Comparison of ENCODE assay signal across 23 cellular contexts in genomic region chr7:155696747-155697146, GRCh38. TPM values are rescaled to one million over a fixed set of nuclear protein-coding genes. Genes with fewer than 3 reads are reported as not detected.
A peak's percentile ranks its signal among the peaks of the same experiment; 100 is the strongest.
DNase-seq lines count a peak whose midpoint lies in the region; ATAC-seq and TF ChIP-seq lines count a peak whose summit lies in the region.
"Had no signal": no experiment of that assay in that cellular context is flagged by ENCODE, and none has a peak within 500 bp of the region (broad histone marks: within the 10 kb centered on the region; RNA-seq: fewer than 3 reads in every experiment).

No MANE protein-coding gene starts in this region.

- no peak overlapping the region for H2BK15ac ChIP-seq in H9 (ENCODE audit: low read depth, low read length)

- no peak overlapping the region for H3K23ac ChIP-seq in H9 (ENCODE audit: insufficient read length, low read depth, low read length)

- ATAC-seq in activated naive CD8-positive, alpha-beta T cell treated with anti-CD3 and anti-CD28 coated beads, Interleukin-2, amount 50 U/mL, for 24 hours = no peak
- ATAC-seq in stimulated activated memory B cell treated with anti-CD40 and anti-IgM and Interleukin-4, amounts not matched to agents 10 μg/mL and 1 μg/mL and 100 μg/mL, for 72 hours = no peak
- ATAC-seq: A549 had no signal

- H3K9ac ChIP-seq in H9 (ENCODE audit: extremely low read depth, insufficient read length, low read length) = no peak overlapping the region

- peak overlapping the region; percentile 68 for H3K27ac Mint-ChIP-seq in activated naive CD8-positive, alpha-beta T cell
- no peak overlapping the region for H3K27ac Mint-ChIP-seq in activated naive CD8-positive, alpha-beta T cell treated with anti-CD3 and anti-CD28 coated beads, Interleukin-2, amount 50 U/mL, for 24 hours
- H3K27ac Mint-ChIP-seq in H9 = peak overlapping the region in 2 of 3 experiments; percentile 0 to 11; a peak in 2 of 7 replicates
- peak overlapping the region; percentile 58 for H3K27ac Mint-ChIP-seq in dendritic cell treated with granulocyte-macrophage colony-stimulating factor and Interleukin-4, amounts not matched to agents 40 ng/mL and 50 ng/mL, for 4 days
- H3K27ac Mint-ChIP-seq in stimulated activated memory B cell treated with anti-CD40 and anti-IgM and Interleukin-4, amounts not matched to agents 10 μg/mL and 1 μg/mL and 100 μg/mL, for 72 hours = peak overlapping the region; percentile 7
- H3K27ac Mint-ChIP-seq: GM23338 had no signal

- no peaks in the 10 kb centered on the region for H3K27me3 Mint-ChIP-seq in activated naive CD8-positive, alpha-beta T cell
- H3K27me3 Mint-ChIP-seq in activated naive CD8-positive, alpha-beta T cell treated with anti-CD3 and anti-CD28 coated beads, Interleukin-2, amount 50 U/mL, for 24 hours = no peaks in the 10 kb centered on the region
- H3K27me3 Mint-ChIP-seq in H9 (ENCODE audit: low read depth) = no peaks in the 10 kb centered on the region
- H3K27me3 Mint-ChIP-seq in dendritic cell treated with granulocyte-macrophage colony-stimulating factor and Interleukin-4, amounts not matched to agents 40 ng/mL and 50 ng/mL, for 4 days = no peaks in the 10 kb centered on the region
- no peaks in the 10 kb centered on the region for H3K27me3 Mint-ChIP-seq in stimulated activated memory B cell treated with anti-CD40 and anti-IgM and Interleukin-4, amounts not matched to agents 10 μg/mL and 1 μg/mL and 100 μg/mL, for 72 hours

- H3K9me3 ChIP-seq in H9 (ENCODE audit: control insufficient read depth, low read depth, low read length) = no peaks in the 10 kb centered on the region
- H3K9me3 ChIP-seq: A549, SJSA1 had no signal

- no peak for TF ChIP-seq CTCF in H9 (conservative IDR thresholded peaks at IDR 0.05)

- no peak overlapping the region for H2BK20ac ChIP-seq in H9 (ENCODE audit: low read depth, low read length, poor library complexity, severe bottlenecking)

- peaks cover 3% of the 10 kb centered on the region for H3K79me1 ChIP-seq in H9 (ENCODE audit: insufficient read depth, low read depth, low read length, poor library complexity, severe bottlenecking)

- H4K91ac ChIP-seq in H9 (ENCODE audit: insufficient read length, low read depth, low read length) = no peak overlapping the region

- no peaks in the 10 kb centered on the region for H3K23me2 ChIP-seq in H9 (ENCODE audit: insufficient read length, low read depth, low read length, poor library complexity, severe bottlenecking)

- H2AFZ ChIP-seq in H9 (ENCODE audit: low read length) = no peak overlapping the region
- H2AFZ ChIP-seq: GM23338 had no signal

- H3K18ac ChIP-seq in H9 (ENCODE audit: insufficient read length, low read depth, low read length) = no peak overlapping the region

- H2AK5ac ChIP-seq in H9 (ENCODE audit: insufficient read length, low read length) = no peak overlapping the region

- no peaks in the 10 kb centered on the region for H3K9me3 Mint-ChIP-seq in activated naive CD8-positive, alpha-beta T cell (ENCODE audit: low read depth)
- no peaks in the 10 kb centered on the region for H3K9me3 Mint-ChIP-seq in activated naive CD8-positive, alpha-beta T cell treated with anti-CD3 and anti-CD28 coated beads, Interleukin-2, amount 50 U/mL, for 24 hours
- no peaks in the 10 kb centered on the region for H3K9me3 Mint-ChIP-seq in H9
- no peaks in the 10 kb centered on the region for H3K9me3 Mint-ChIP-seq in dendritic cell treated with granulocyte-macrophage colony-stimulating factor and Interleukin-4, amounts not matched to agents 40 ng/mL and 50 ng/mL, for 4 days
- no peaks in the 10 kb centered on the region for H3K9me3 Mint-ChIP-seq in stimulated activated memory B cell treated with anti-CD40 and anti-IgM and Interleukin-4, amounts not matched to agents 10 μg/mL and 1 μg/mL and 100 μg/mL, for 72 hours
- H3K9me3 Mint-ChIP-seq: GM23338 had no signal

- H3K4me2 ChIP-seq in H9 (ENCODE audit: insufficient read depth, insufficient read length, low read length) = no peak overlapping the region
- H3K4me2 ChIP-seq: A549, GM23338 had no signal

- H3K36me3 Mint-ChIP-seq in activated naive CD8-positive, alpha-beta T cell = no peaks in the 10 kb centered on the region
- peaks cover 19% of the 10 kb centered on the region for H3K36me3 Mint-ChIP-seq in activated naive CD8-positive, alpha-beta T cell treated with anti-CD3 and anti-CD28 coated beads, Interleukin-2, amount 50 U/mL, for 24 hours (ENCODE audit: low read depth)
- H3K36me3 Mint-ChIP-seq in H9 (ENCODE audit: insufficient read depth in 1 of 3, low read depth in 3 of 3) = peaks cover 4 to 20% (median 11%) of the 10 kb centered on the region in 3 experiments; a peak in 5 of 7 replicates
- peaks cover 50% of the 10 kb centered on the region for H3K36me3 Mint-ChIP-seq in dendritic cell treated with granulocyte-macrophage colony-stimulating factor and Interleukin-4, amounts not matched to agents 40 ng/mL and 50 ng/mL, for 4 days (ENCODE audit: low read depth)
- H3K36me3 Mint-ChIP-seq in stimulated activated memory B cell treated with anti-CD40 and anti-IgM and Interleukin-4, amounts not matched to agents 10 μg/mL and 1 μg/mL and 100 μg/mL, for 72 hours = peaks cover 32% of the 10 kb centered on the region

- no peak overlapping the region for H3T11ph ChIP-seq in H9 (ENCODE audit: low read length)

- peaks cover 4% of the 10 kb centered on the region; the same call in 1 of the 2 replicates for H3K79me2 ChIP-seq in H9 (ENCODE audit: insufficient read depth, low read length)

- no peak overlapping the region for H2BK12ac ChIP-seq in H9 (ENCODE audit: insufficient read length, low read depth, low read length)

- no peaks in the 10 kb centered on the region; the same call in none of the 2 replicates for H3K4me1 ChIP-seq in H9 (ENCODE audit: insufficient read depth, low read length)

- H3K27me3 ChIP-seq in H9 (ENCODE audit: insufficient read depth, low read length) = no peaks in the 10 kb centered on the region
- H3K27me3 ChIP-seq: SJSA1 had no signal

- peaks cover 73% of the 10 kb centered on the region for H3K4me1 Mint-ChIP-seq in activated naive CD8-positive, alpha-beta T cell (ENCODE audit: low read depth)
- peaks cover 54% of the 10 kb centered on the region for H3K4me1 Mint-ChIP-seq in activated naive CD8-positive, alpha-beta T cell treated with anti-CD3 and anti-CD28 coated beads, Interleukin-2, amount 50 U/mL, for 24 hours
- peaks cover 9 to 16% of the 10 kb centered on the region in 2 experiments for H3K4me1 Mint-ChIP-seq in H9
- H3K4me1 Mint-ChIP-seq in dendritic cell treated with granulocyte-macrophage colony-stimulating factor and Interleukin-4, amounts not matched to agents 40 ng/mL and 50 ng/mL, for 4 days (ENCODE audit: low read depth) = peaks cover 29% of the 10 kb centered on the region
- H3K4me1 Mint-ChIP-seq in stimulated activated memory B cell treated with anti-CD40 and anti-IgM and Interleukin-4, amounts not matched to agents 10 μg/mL and 1 μg/mL and 100 μg/mL, for 72 hours = peaks cover 56% of the 10 kb centered on the region

- no peak overlapping the region for H3K56ac ChIP-seq in H9 (ENCODE audit: insufficient read length, low read depth, low read length)

- H2BK5ac ChIP-seq in H9 (ENCODE audit: insufficient read length, low read length) = no peak overlapping the region

- no peak overlapping the region for H2BK120ac ChIP-seq in H9 (ENCODE audit: low read depth, low read length, poor library complexity, severe bottlenecking)

- H3K4ac ChIP-seq in H9 (ENCODE audit: low read depth, low read length) = no peak overlapping the region

- H3K14ac ChIP-seq in H9 (ENCODE audit: insufficient read depth, low read length) = no peak overlapping the region

- no peak overlapping the region for H4K5ac ChIP-seq in H9 (ENCODE audit: insufficient read length, low read depth, low read length)

- no peak for DNase-seq in activated naive CD8-positive, alpha-beta T cell treated with anti-CD3 and anti-CD28 coated beads, Interleukin-2, amount 50 U/mL, for 24 hours
- no peak for DNase-seq in H9
- DNase-seq in NCI-H69 (lab: John Stamatoyannopoulos, UW) = no peak
- no peak for DNase-seq in stimulated activated CD4-positive, alpha-beta T cell treated with anti-CD3 and anti-CD28 coated beads, Interleukin-2, amount 100 ng/mL, for 24 hours
- DNase-seq: AML-193, C1 segment of cervical spinal cord, Calu3, DND-41, HCEC 1CT, NCI-H1092, NCI-H1417 treated with DMSO at 0.1 percent for 48 hours, NCI-H1694 treated with DMSO at 0.1 percent for 48 hours, NCI-H2081, NCI-H2227 treated with DMSO at 0.1 percent for 48 hours, NCI-H526 treated with DMSO at 0.1 percent for 48 hours, Right ventricle myocardium superior, RPMI8226 had no signal

- H4K20me1 ChIP-seq in H9 (ENCODE audit: control insufficient read depth, insufficient read depth, insufficient read length) = no peaks in the 10 kb centered on the region

- intact Hi-C loops in dendritic cell treated with granulocyte-macrophage colony-stimulating factor and Interleukin-4, amounts not matched to agents 40 ng/mL and 50 ng/mL, for 4 days (cut with micrococcal nuclease) = no loop called here

- H3K4me3 Mint-ChIP-seq in activated naive CD8-positive, alpha-beta T cell = no peak overlapping the region
- no peak overlapping the region for H3K4me3 Mint-ChIP-seq in activated naive CD8-positive, alpha-beta T cell treated with anti-CD3 and anti-CD28 coated beads, Interleukin-2, amount 50 U/mL, for 24 hours
- H3K4me3 Mint-ChIP-seq in H9 = no peak overlapping the region
- no peak overlapping the region for H3K4me3 Mint-ChIP-seq in dendritic cell treated with granulocyte-macrophage colony-stimulating factor and Interleukin-4, amounts not matched to agents 40 ng/mL and 50 ng/mL, for 4 days
- no peak overlapping the region for H3K4me3 Mint-ChIP-seq in stimulated activated memory B cell treated with anti-CD40 and anti-IgM and Interleukin-4, amounts not matched to agents 10 μg/mL and 1 μg/mL and 100 μg/mL, for 72 hours
- H3K4me3 Mint-ChIP-seq: GM23338 had no signal

- H3K27ac ChIP-seq in H9 (ENCODE audit: insufficient read length, low read depth, low read length) = no peak overlapping the region
- H3K27ac ChIP-seq: A549, SJSA1 had no signal

- WGBS in H9 (ENCODE audit: extremely low coverage, insufficient read length, low lambda C conversion rate) = no CpG with 5 or more reads among the region's 5 CpGs

- H4K8ac ChIP-seq in H9 (replicated peaks; ENCODE audit: insufficient read length, low read depth, low read length) = no peak overlapping the region

RNA-seq across cellular contexts. Expression of gene RBM33, which starts 52.3 kb away (rescaled TPM):
- 65.5 and 71.3 TPM in 2 replicates for total RNA-seq in H9 (2021)
